33 cellular contexts compared by ENCODE assay signal in genomic region chr18:49953416-49953815, GRCh38.
"Had no signal": no experiment of that assay in that cellular context is flagged by ENCODE, and none has a peak within 500 bp of the region (broad histone marks: within the 10 kb centered on the region; RNA-seq: fewer than 3 reads in every experiment).

No MANE protein-coding gene starts in this region.

- H3K27me3 ChIP-seq: adrenal gland, body of pancreas, breast epithelium, cardiac muscle cell had no signal

- H3K36me3 ChIP-seq: adrenal gland, brain microvascular endothelial cell, breast epithelium, cardiac muscle cell had no signal

- FAIRE-seq: astrocyte, TTC549 had no signal

- ATAC-seq: activated CD8-positive, alpha-beta T cell treated with anti-CD3 and anti-CD28 coated beads for 36 hours; activated T-cell treated with anti-CD3 and anti-CD28 coated beads, Interleukin-2, amount 50 U/mL, for 4 hours; activated T-cell treated with anti-CD3 and anti-CD28 coated beads, Interleukin-2, amount 50 U/mL, for 72 hours; activated T-helper 17 cell treated with anti-CD3 and anti-CD28 coated beads, Interleukin-2, amount 50 U/mL, for 72 hours; body of pancreas had no signal

- DNase-seq: activated B cell treated with CpG ODN at 0.5 μM for 24 hours; activated CD4-positive, alpha-beta memory T cell treated with anti-CD3 and anti-CD28 coated beads for 36 hours; activated CD4-positive, alpha-beta T cell treated with anti-CD3 and anti-CD28 coated beads for 4 hours; activated CD4-positive, alpha-beta T cell treated with anti-CD3 and anti-CD28 coated beads, Interleukin-2, amount 10 ng/mL, durations not matched to agents 24 days and 14 days; activated CD4-positive, alpha-beta T cell treated with anti-CD3 and anti-CD28 coated beads, Interleukin-2, amount 50 U/mL, for 1 hour; activated CD4-positive, alpha-beta T cell treated with anti-CD3 and anti-CD28 coated beads, Interleukin-2, amount 50 U/mL, for 4 hours; activated CD4-positive, CD25-positive, alpha-beta regulatory T cell treated with anti-CD3 and anti-CD28 coated beads, Interleukin-2, amount 50 U/mL, for 72 hours; activated CD8-positive, alpha-beta memory T cell treated with anti-CD3 and anti-CD28 coated beads, Interleukin-2, amount 50 U/mL, for 4 hours; activated CD8-positive, alpha-beta T cell treated with anti-CD3 and anti-CD28 coated beads for 36 hours; activated effector memory CD4-positive, alpha-beta T cell treated with anti-CD3 and anti-CD28 coated beads, Interleukin-2, amount 50 U/mL, for 16 hours; activated gamma-delta T cell treated with Interleukin-2 at 50 U/mL for 16 hours; activated naive CD4-positive, alpha-beta T cell; activated naive CD4-positive, alpha-beta T cell treated with anti-CD3 and anti-CD28 coated beads, Interleukin-2, amount 10 ng/mL, durations not matched to agents 7 days and 5 days; activated naive CD8-positive, alpha-beta T cell treated with anti-CD3 and anti-CD28 coated beads for 36 hours; activated T-cell treated with anti-CD3 and anti-CD28 coated beads for 4 hours; activated T-cell treated with anti-CD3 and anti-CD28 coated beads, Interleukin-2, amount 50 U/mL, for 1 hour; activated T-cell treated with anti-CD3 and anti-CD28 coated beads, Interleukin-2, amount 50 U/mL, for 4 hours; activated T-cell treated with anti-CD3 and anti-CD28 coated beads, Interleukin-2, amount 50 U/mL, for 72 hours; adrenal gland; amniotic stem cell; aorta; body of pancreas; brain microvascular endothelial cell; caudate nucleus; SW 1271; T-helper 1 cell; T-helper 2 cell; T-helper 9 cell had no signal

- H3K4me3 ChIP-seq: adrenal gland, body of pancreas, breast epithelium, cardiac muscle cell had no signal
